23 cellular contexts compared by ENCODE assay signal in the genomic region with DNA sequence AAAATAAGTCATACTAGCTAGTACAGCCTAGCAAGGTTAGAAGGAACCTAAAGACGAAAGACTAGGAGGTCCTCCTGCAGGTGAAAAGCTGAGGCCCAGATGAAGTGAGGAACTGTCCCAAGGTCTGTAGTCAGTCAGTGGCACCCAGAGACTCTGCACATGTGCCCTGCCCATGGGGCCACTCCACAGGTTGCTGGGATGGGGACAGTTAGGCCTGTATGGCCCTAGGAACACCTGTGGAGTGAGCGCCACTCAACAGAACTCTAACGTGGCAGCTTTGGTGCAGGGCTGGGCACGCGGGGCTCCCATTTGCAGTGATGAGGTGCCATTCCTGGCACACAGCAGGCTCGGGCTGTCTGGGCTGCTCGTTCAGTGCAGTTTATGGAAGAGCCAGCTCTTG.
"Had no signal": no experiment of that assay in that cellular context is flagged by ENCODE, and none has a peak within 500 bp of the region (broad histone marks: within the 10 kb centered on the region; RNA-seq: fewer than 3 reads in every experiment).

No MANE protein-coding gene starts in this region.

- H3K4me1 ChIP-seq: body of pancreas, colonic mucosa, esophagus muscularis mucosa, foreskin keratinocyte, gastrocnemius medialis, heart left ventricle had no signal

- H3K4me3 ChIP-seq: adrenal gland, body of pancreas, colonic mucosa, esophagus muscularis mucosa, gastrocnemius medialis, heart left ventricle had no signal

- H3K36me3 ChIP-seq: adrenal gland, colonic mucosa, esophagus muscularis mucosa, gastrocnemius medialis, heart left ventricle had no signal

- H3K27me3 ChIP-seq: adrenal gland, body of pancreas, colonic mucosa, esophagus muscularis mucosa, foreskin keratinocyte, gastrocnemius medialis had no signal

- H3K9me3 ChIP-seq: adrenal gland, body of pancreas, colonic mucosa, esophagus muscularis mucosa, gastrocnemius medialis, heart left ventricle had no signal

- DNase-seq: activated CD4-positive, alpha-beta T cell treated with anti-CD3 and anti-CD28 coated beads, Interleukin-2, amount 10 ng/mL, durations not matched to agents 24 days and 14 days; activated CD4-positive, CD25-positive, alpha-beta regulatory T cell; activated CD4-positive, CD25-positive, alpha-beta regulatory T cell treated with anti-CD3 and anti-CD28 coated beads, Interleukin-2, amount 50 U/mL, for 72 hours; activated CD8-positive, alpha-beta memory T cell treated with anti-CD3 and anti-CD28 coated beads, Interleukin-2, amount 10 ng/mL, durations not matched to agents 7 days and 5 days; activated CD8-positive, alpha-beta memory T cell treated with anti-CD3 and anti-CD28 coated beads, Interleukin-2, amount 50 U/mL, for 4 hours; activated CD8-positive, alpha-beta T cell treated with anti-CD3 and anti-CD28 coated beads, Interleukin-2, amount 10 ng/mL, durations not matched to agents 7 days and 5 days; activated effector memory CD4-positive, alpha-beta T cell treated with anti-CD3 and anti-CD28 coated beads, Interleukin-2, amount 50 U/mL, for 16 hours; activated naive CD8-positive, alpha-beta T cell treated with anti-CD3 and anti-CD28 coated beads for 36 hours; activated naive CD8-positive, alpha-beta T cell treated with anti-CD3 and anti-CD28 coated beads, Interleukin-2, amount 50 U/mL, for 24 hours; activated T-cell treated with anti-CD3 and anti-CD28 coated beads, Interleukin-2, amount 50 U/mL, for 1 hour; activated T-cell treated with anti-CD3 and anti-CD28 coated beads, Interleukin-2, amount 50 U/mL, for 48 hours; adrenal gland; amygdala; body of pancreas; caudate nucleus; colonic mucosa; effector CD8-positive, alpha-beta T cell; endodermal cell; foreskin keratinocyte; gastrocnemius medialis; glutamatergic neuron had no signal

- H3K27ac ChIP-seq: adrenal gland, body of pancreas, colonic mucosa, esophagus muscularis mucosa, foreskin keratinocyte, gastrocnemius medialis, heart left ventricle had no signal
